In genomic region chr1:115837762-115838421, GRCh38 we compare ENCODE assay signal across 10 cellular contexts. TPM values are rescaled to one million over a fixed set of nuclear protein-coding genes. Genes with fewer than 3 reads are reported as not detected.
DNase-seq lines count a peak whose midpoint lies in the region; ATAC-seq and TF ChIP-seq lines count a peak whose summit lies in the region.
"Had no signal": no experiment of that assay in that cellular context is flagged by ENCODE, and none has a peak within 500 bp of the region (broad histone marks: within the 10 kb centered on the region; RNA-seq: fewer than 3 reads in every experiment).

No MANE protein-coding gene starts in this region.

- H3K27me3 Mint-ChIP-seq in activated T-helper 17 cell treated with anti-CD3 and anti-CD28 coated beads, Interleukin-2, amount 50 U/mL, for 72 hours, result peaks cover 53% of the 10 kb centered on the region
- peaks cover 52% of the 10 kb centered on the region for H3K27me3 Mint-ChIP-seq in activated CD4-positive, alpha-beta memory T cell treated with anti-CD3 and anti-CD28 coated beads for 36 hours

- CTCF ChIA-PET in activated CD4-positive, alpha-beta memory T cell treated with anti-CD3 and anti-CD28 coated beads for 36 hours (lab: Charles Lee), result no interaction called here

- in situ Hi-C loops in HAP-1 (cut with MboI; ENCODE audit: low sequenced_read_pairs), result no loop called here

- DNase-seq in DMS 273 treated with DMSO at 0.1 percent for 48 hours (lab: John Stamatoyannopoulos, UW) (peak; percentile 56), NCI-H2227 (lab: John Stamatoyannopoulos, UW; ENCODE audit: unreplicated experiment) (peak; percentile 60), esophagus squamous epithelium (lab: John Stamatoyannopoulos, UW) (no peak), NCI-H774 (lab: John Stamatoyannopoulos, UW) (no peak), HAP-1 (ENCODE audit: low spot score in 2 of 2) (no peak)
- DNase-seq in activated CD4-positive, alpha-beta memory T cell treated with anti-CD3 and anti-CD28 coated beads for 36 hours, result no peak
- DNase-seq: amniotic stem cell had no signal

- H3K9me3 ChIP-seq in esophagus squamous epithelium, result no peaks in the 10 kb centered on the region
- no peaks in the 10 kb centered on the region for H3K9me3 ChIP-seq in parathyroid adenoma (ENCODE audit: control insufficient read depth, low read length)
- no peaks in the 10 kb centered on the region for H3K9me3 ChIP-seq in HAP-1

- H3K4me3 Mint-ChIP-seq in activated T-helper 17 cell treated with anti-CD3 and anti-CD28 coated beads, Interleukin-2, amount 50 U/mL, for 72 hours, result no peak overlapping the region
- H3K4me3 Mint-ChIP-seq in activated CD4-positive, alpha-beta memory T cell treated with anti-CD3 and anti-CD28 coated beads for 36 hours, result no peak overlapping the region

- peak overlapping the region; percentile 48 to 59 (median 58) for H3K4me3 ChIP-seq in esophagus squamous epithelium
- no peak overlapping the region for H3K4me3 ChIP-seq in parathyroid adenoma (ENCODE audit: low read depth, low read length)
- H3K4me3 ChIP-seq in HAP-1, result no peak overlapping the region

- POLR2A ChIA-PET in activated CD4-positive, alpha-beta memory T cell treated with anti-CD3 and anti-CD28 coated beads for 36 hours (lab: Charles Lee), result no interaction called here

- H3K4me2 ChIP-seq in parathyroid adenoma (ENCODE audit: low read length), result peak overlapping the region; percentile 56

- no peak for ATAC-seq in activated T-helper 17 cell treated with anti-CD3 and anti-CD28 coated beads, Interleukin-2, amount 50 U/mL, for 72 hours (replicated peaks)
- ATAC-seq: HCT116 had no signal

- H3K9ac ChIP-seq in parathyroid adenoma, result no peak overlapping the region

- peaks cover 16 to 43% (median 19%) of the 10 kb centered on the region in 3 donors for H3K4me1 ChIP-seq in esophagus squamous epithelium
- no peaks in the 10 kb centered on the region for H3K4me1 ChIP-seq in parathyroid adenoma
- H3K4me1 ChIP-seq in HAP-1, result peaks cover 31% of the 10 kb centered on the region

- TF ChIP-seq POLR2A in esophagus squamous epithelium (IDR thresholded peaks at IDR 0.05), result peak in 1 of 4 donors; percentile 14

- H3K27ac ChIP-seq in esophagus squamous epithelium (peak overlapping the region; percentile 66 to 90 (median 87)), parathyroid adenoma (no peak overlapping the region)

- H3K27me3 ChIP-seq in esophagus squamous epithelium, result peaks cover 0 to 74% (median 7%) of the 10 kb centered on the region in 4 donors
- H3K27me3 ChIP-seq in parathyroid adenoma (ENCODE audit: control insufficient read depth, insufficient read depth, low read length), result peaks cover 17% of the 10 kb centered on the region
- no peaks in the 10 kb centered on the region for H3K27me3 ChIP-seq in HAP-1 (ENCODE audit: low read depth)

- no peak overlapping the region for H2AFZ ChIP-seq in parathyroid adenoma

- no peaks in the 10 kb centered on the region for H3K36me3 Mint-ChIP-seq in activated T-helper 17 cell treated with anti-CD3 and anti-CD28 coated beads, Interleukin-2, amount 50 U/mL, for 72 hours (ENCODE audit: low read depth)
- H3K36me3 Mint-ChIP-seq in activated CD4-positive, alpha-beta memory T cell treated with anti-CD3 and anti-CD28 coated beads for 36 hours, result no peaks in the 10 kb centered on the region

- no peak for TF ChIP-seq CTCF in esophagus squamous epithelium (IDR thresholded peaks at IDR 0.05)
- TF ChIP-seq CTCF in parathyroid adenoma (IDR thresholded peaks at IDR 0.05), result no peak

- H3K27ac Mint-ChIP-seq in activated T-helper 17 cell treated with anti-CD3 and anti-CD28 coated beads, Interleukin-2, amount 50 U/mL, for 72 hours, result no peak overlapping the region
- no peak overlapping the region for H3K27ac Mint-ChIP-seq in activated CD4-positive, alpha-beta memory T cell treated with anti-CD3 and anti-CD28 coated beads for 36 hours

- H3K79me2 ChIP-seq in parathyroid adenoma, result no peaks in the 10 kb centered on the region

- 20% methylated on average over 1 of the region's 78 CpGs; no CpG with 5 or more reads in 1 of the 2 donors for WGBS in esophagus squamous epithelium, 2 donors

- H3K4me1 Mint-ChIP-seq in activated T-helper 17 cell treated with anti-CD3 and anti-CD28 coated beads, Interleukin-2, amount 50 U/mL, for 72 hours, result no peaks in the 10 kb centered on the region
- H3K4me1 Mint-ChIP-seq in activated CD4-positive, alpha-beta memory T cell treated with anti-CD3 and anti-CD28 coated beads for 36 hours (ENCODE audit: low read depth), result peaks cover 7% of the 10 kb centered on the region

- no peaks in the 10 kb centered on the region for H3K9me3 Mint-ChIP-seq in activated T-helper 17 cell treated with anti-CD3 and anti-CD28 coated beads, Interleukin-2, amount 50 U/mL, for 72 hours
- no peaks in the 10 kb centered on the region for H3K9me3 Mint-ChIP-seq in activated CD4-positive, alpha-beta memory T cell treated with anti-CD3 and anti-CD28 coated beads for 36 hours

- intact Hi-C loops in esophagus squamous epithelium (cut with DNase I), result no loop called here
- intact Hi-C loops in activated CD4-positive, alpha-beta memory T cell treated with anti-CD3 and anti-CD28 coated beads for 36 hours (cut with micrococcal nuclease), result no loop called here

- no peaks in the 10 kb centered on the region for H3K36me3 ChIP-seq in esophagus squamous epithelium
- H3K36me3 ChIP-seq in parathyroid adenoma (ENCODE audit: control insufficient read depth, insufficient read depth, low read length), result no peaks in the 10 kb centered on the region
- H3K36me3 ChIP-seq in HAP-1 (replicated peaks), result no peaks in the 10 kb centered on the region

RNA-seq across cellular contexts. Expression of gene NHLH2, which starts 3.0 kb away (rescaled TPM):
- total RNA-seq in esophagus squamous epithelium, result 1 to 10 TPM; 1.6 to 2.7 (median 2.5) TPM
- not detected for total RNA-seq in activated T-helper 17 cell treated with anti-CD3 and anti-CD28 coated beads, Interleukin-2, amount 50 U/mL, for 72 hours
- not detected for total RNA-seq in activated CD4-positive, alpha-beta memory T cell treated with anti-CD3 and anti-CD28 coated beads for 36 hours

Comparison
In these comparisons a context has a peak if more than half of its experiments do, and no peak if none do; other contexts are left out.
1. DNase-seq: peak in DMS 273 treated with DMSO at 0.1 percent for 48 hours (single experiment) and NCI-H2227 (single experiment); none in esophagus squamous epithelium (single experiment), NCI-H774 (single experiment), activated CD4-positive, alpha-beta memory T cell treated with anti-CD3 and anti-CD28 coated beads for 36 hours (single experiment) and HAP-1 (0 of 2).
2. H3K4me3 ChIP-seq: peak in esophagus squamous epithelium (4 of 4); none in parathyroid adenoma (single experiment) and HAP-1 (single experiment).